1 cellular context compared by ENCODE assay signal in the genomic region with DNA sequence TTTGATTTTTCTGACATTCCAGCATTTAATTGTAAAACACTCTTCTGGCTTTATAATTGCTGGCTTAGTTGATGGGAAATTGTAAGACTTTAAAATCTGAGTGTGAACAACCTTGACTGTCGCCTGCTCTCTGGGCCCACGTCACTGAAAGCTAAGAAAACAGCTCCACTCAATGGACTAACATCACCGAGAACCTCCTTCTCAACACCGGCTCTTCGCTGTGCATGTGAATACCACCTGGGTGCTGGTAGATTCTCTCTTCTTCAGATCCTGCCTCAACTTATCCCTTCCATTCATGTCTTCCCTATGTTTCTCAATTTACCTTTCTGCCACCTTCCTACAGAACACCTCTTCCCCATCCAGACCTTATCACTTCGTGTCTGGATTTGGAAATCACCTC.
TF ChIP-seq lines count a peak whose summit lies in the region.

No MANE protein-coding gene starts in this region.

TF ChIP-seq in H1, 55 proteins besides CTCF, POLR2A, EP300 and RAD21 (continued from another document):
- no peak for TF ChIP-seq RXRA (IDR thresholded peaks at IDR 0.05; ENCODE audit: insufficient read depth, low read depth, low read length)
- no peak for TF ChIP-seq SP2 (IDR thresholded peaks at IDR 0.05; ENCODE audit: low read length)
- TF ChIP-seq SIX5 (IDR thresholded peaks at IDR 0.05; ENCODE audit: low read depth, low read length): no peak
- TF ChIP-seq, protein P1, sequence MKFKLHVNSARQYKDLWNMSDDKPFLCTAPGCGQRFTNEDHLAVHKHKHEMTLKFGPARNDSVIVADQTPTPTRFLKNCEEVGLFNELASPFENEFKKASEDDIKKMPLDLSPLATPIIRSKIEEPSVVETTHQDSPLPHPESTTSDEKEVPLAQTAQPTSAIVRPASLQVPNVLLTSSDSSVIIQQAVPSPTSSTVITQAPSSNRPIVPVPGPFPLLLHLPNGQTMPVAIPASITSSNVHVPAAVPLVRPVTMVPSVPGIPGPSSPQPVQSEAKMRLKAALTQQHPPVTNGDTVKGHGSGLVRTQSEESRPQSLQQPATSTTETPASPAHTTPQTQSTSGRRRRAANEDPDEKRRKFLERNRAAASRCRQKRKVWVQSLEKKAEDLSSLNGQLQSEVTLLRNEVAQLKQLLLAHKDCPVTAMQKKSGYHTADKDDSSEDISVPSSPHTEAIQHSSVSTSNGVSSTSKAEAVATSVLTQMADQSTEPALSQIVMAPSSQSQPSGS (IDR thresholded peaks at IDR 0.05; ENCODE audit: low read length): no peak
- TF ChIP-seq HDAC6 (IDR thresholded peaks at IDR 0.05; ENCODE audit: low read depth, low read length): no peak
- TF ChIP-seq ASH2L (IDR thresholded peaks at IDR 0.05; ENCODE audit: low read length): no peak
- no peak for TF ChIP-seq GABPA (IDR thresholded peaks at IDR 0.05; ENCODE audit: borderline replicate concordance, insufficient read depth, low read length)
- TF ChIP-seq, protein P2, sequence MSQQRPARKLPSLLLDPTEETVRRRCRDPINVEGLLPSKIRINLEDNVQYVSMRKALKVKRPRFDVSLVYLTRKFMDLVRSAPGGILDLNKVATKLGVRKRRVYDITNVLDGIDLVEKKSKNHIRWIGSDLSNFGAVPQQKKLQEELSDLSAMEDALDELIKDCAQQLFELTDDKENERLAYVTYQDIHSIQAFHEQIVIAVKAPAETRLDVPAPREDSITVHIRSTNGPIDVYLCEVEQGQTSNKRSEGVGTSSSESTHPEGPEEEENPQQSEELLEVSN (IDR thresholded peaks at IDR 0.05): no peak
- TF ChIP-seq JUN (IDR thresholded peaks at IDR 0.05; ENCODE audit: low read depth, low read length): no peak
- no peak for TF ChIP-seq SIRT6 (IDR thresholded peaks at IDR 0.05; ENCODE audit: low read length)
- TF ChIP-seq, protein P3, sequence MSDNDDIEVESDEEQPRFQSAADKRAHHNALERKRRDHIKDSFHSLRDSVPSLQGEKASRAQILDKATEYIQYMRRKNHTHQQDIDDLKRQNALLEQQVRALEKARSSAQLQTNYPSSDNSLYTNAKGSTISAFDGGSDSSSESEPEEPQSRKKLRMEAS (IDR thresholded peaks at IDR 0.05): no peak
- no peak for TF ChIP-seq NRF1 (IDR thresholded peaks at IDR 0.05; ENCODE audit: low read depth, low read length)
- no peak for TF ChIP-seq ZNF274 (IDR thresholded peaks at IDR 0.05; ENCODE audit: borderline replicate concordance, extremely low read depth, low read length)
- TF ChIP-seq GTF2F1 (IDR thresholded peaks at IDR 0.05; ENCODE audit: borderline replicate concordance, low read depth, low read length): no peak
- TF ChIP-seq CREB1 (IDR thresholded peaks at IDR 0.05): no peak
- TF ChIP-seq KDM4A (IDR thresholded peaks at IDR 0.05; ENCODE audit: low read depth, low read length, severe bottlenecking): no peak
- TF ChIP-seq RBBP5 (IDR thresholded peaks at IDR 0.05; ENCODE audit: borderline replicate concordance, low read depth, low read length): no peak
